Comparison of ENCODE assay signal across 14 cellular contexts in genomic region chr20:64109831-64110391, GRCh38. TPM values are rescaled to one million over a fixed set of nuclear protein-coding genes. Genes with fewer than 3 reads are reported as not detected.
DNase-seq lines count a peak whose midpoint lies in the region; ATAC-seq and TF ChIP-seq lines count a peak whose summit lies in the region.
"Had no signal": no experiment of that assay in that cellular context is flagged by ENCODE, and none has a peak within 500 bp of the region (broad histone marks: within the 10 kb centered on the region; RNA-seq: fewer than 3 reads in every experiment).

No MANE protein-coding gene starts in this region.

- POLR2A ChIA-PET in A673 (lab: Charles Lee; ENCODE audit: low non-redundant PET), result no interaction called here

- no peaks in the 10 kb centered on the region for H3K27me3 ChIP-seq in BE2C
- no peaks in the 10 kb centered on the region for H3K27me3 ChIP-seq in A673 (replicated peaks; ENCODE audit: insufficient read depth, low read depth, low read length, poor library complexity)
- H3K27me3 ChIP-seq: right lobe of liver had no signal

- no TSS peak for BruUV-seq in A673 (replicated peaks; lab: Mats Ljungman, UMichigan)

- H3K4me1 ChIP-seq in BE2C, result peaks cover 59% of the 10 kb centered on the region
- no peaks in the 10 kb centered on the region for H3K4me1 ChIP-seq in A673 (ENCODE audit: insufficient read depth, low read length, poor library complexity, severe bottlenecking)
- H3K4me1 ChIP-seq: right lobe of liver, SJSA1 had no signal

- CTCF ChIA-PET in A673 (lab: Charles Lee), result no interaction called here

- TF ChIP-seq CTCF in BE2C (IDR thresholded peaks at IDR 0.05; ENCODE audit: low read depth, low read length) (no peak), natural killer cell (IDR thresholded peaks at IDR 0.05) (no peak), A673 (conservative IDR thresholded peaks at IDR 0.05; ENCODE audit: low read depth, low read length) (no peak), GM13977 (IDR thresholded peaks at IDR 0.05; ENCODE audit: extremely low read depth, insufficient read depth, missing control alignments) (no peak)

- H3K27me3 Mint-ChIP-seq in natural killer cell (ENCODE audit: low read depth in 2 of 2), result peaks cover 0 to 6% of the 10 kb centered on the region in 2 donors

- no peak overlapping the region for H3K27ac ChIP-seq in A673 (ENCODE audit: low read depth, low read length, poor library complexity, severe bottlenecking)
- H3K27ac ChIP-seq: epithelial cell of prostate, right lobe of liver, SJSA1 had no signal

- H3K4me1 Mint-ChIP-seq in natural killer cell, result peaks cover 0 to 11% of the 10 kb centered on the region in 2 donors

- H3K36me3 Mint-ChIP-seq in natural killer cell, result no peaks in the 10 kb centered on the region
- H3K36me3 Mint-ChIP-seq: CD4-positive, CD25-positive, alpha-beta regulatory T cell; naive thymus-derived CD4-positive, alpha-beta T cell had no signal

- H3K9me3 ChIP-seq in BE2C (no peaks in the 10 kb centered on the region), A673 (ENCODE audit: low read depth, low read length, poor library complexity, severe bottlenecking) (no peaks in the 10 kb centered on the region)
- H3K9me3 ChIP-seq: right lobe of liver, SJSA1 had no signal

- intact Hi-C loops in natural killer cell (cut with micrococcal nuclease), result no loop called here
- intact Hi-C loops in A673 (cut with micrococcal nuclease; ENCODE audit: unreplicated experiment), result no loop called here

- no peak for ATAC-seq in natural killer cell
- ATAC-seq: naive thymus-derived CD4-positive, alpha-beta T cell; stimulated activated naive CD8-positive, alpha-beta T cell treated with anti-CD3 and anti-CD28 coated beads, Interleukin-15, Interleukin-2, amounts not matched to agents 100 U/mL and 50 U/mL, for 24 hours had no signal

- in situ Hi-C loops in GM13977 (cut with MboI; ENCODE audit: low pct_unique_long_range_greater_than_20kb, low sequenced_read_pairs, unreplicated experiment), result no loop called here

- H3K36me3 ChIP-seq in BE2C (no peaks in the 10 kb centered on the region; the same call in 1 of the 2 replicates), A673 (ENCODE audit: insufficient read depth, low read length, poor library complexity, severe bottlenecking) (no peaks in the 10 kb centered on the region)
- H3K36me3 ChIP-seq: right lobe of liver, SJSA1 had no signal

- no peaks in the 10 kb centered on the region for H3K9me3 Mint-ChIP-seq in natural killer cell
- H3K9me3 Mint-ChIP-seq: CD4-positive, CD25-positive, alpha-beta regulatory T cell; naive thymus-derived CD4-positive, alpha-beta T cell had no signal

- no peak overlapping the region for H3K27ac Mint-ChIP-seq in natural killer cell
- H3K27ac Mint-ChIP-seq: CD4-positive, CD25-positive, alpha-beta regulatory T cell; naive thymus-derived CD4-positive, alpha-beta T cell had no signal

- no peak overlapping the region for H3K4me3 Mint-ChIP-seq in natural killer cell
- H3K4me3 Mint-ChIP-seq: CD4-positive, CD25-positive, alpha-beta regulatory T cell; naive thymus-derived CD4-positive, alpha-beta T cell had no signal

- DNase-seq in BE2C (peak; percentile 31), ELF-1 (ENCODE audit: low read depth, low spot score) (peak; percentile 0), natural killer cell (peak; percentile 7), A673 (ENCODE audit: low spot score) (no peak), GM13977 (ENCODE audit: low spot score) (no peak)
- DNase-seq in stimulated activated CD4-positive, alpha-beta T cell treated with anti-CD3 and anti-CD28 coated beads, Interleukin-4, amount 100 ng/mL, for 24 hours, result no peak
- DNase-seq: CD4-positive, CD25-positive, alpha-beta regulatory T cell; EL; stimulated activated CD4-positive, alpha-beta T cell treated with anti-CD3 and anti-CD28 coated beads, Interleukin-4, amount 100 ng/mL, for 4 hours; stimulated activated naive CD8-positive, alpha-beta T cell treated with anti-CD3 and anti-CD28 coated beads, Interleukin-15, Interleukin-2, amounts not matched to agents 100 U/mL and 50 U/mL, for 24 hours had no signal

- H3K4me3 ChIP-seq in BE2C (ENCODE audit: low read depth, low read length) (no peak overlapping the region), A673 (ENCODE audit: low read depth, low read length, poor library complexity, severe bottlenecking) (no peak overlapping the region)
- H3K4me3 ChIP-seq: right lobe of liver, SJSA1 had no signal

RNA-seq across cellular contexts. Expression of gene NPBWR2, which starts 2.5 kb away (rescaled TPM):
- polyA plus RNA-seq in BE2C (2012; ENCODE audit: insufficient read depth, insufficient read length, low read depth), result 0.76 TPM
- total RNA-seq in natural killer cell (not detected), A673 (2021) (not detected in 2 replicates)
- total RNA-seq: CD4-positive, CD25-positive, alpha-beta regulatory T cell; naive thymus-derived CD4-positive, alpha-beta T cell; right lobe of liver; SJSA1 had no signal
- polyA plus RNA-seq: CD4-positive, CD25-positive, alpha-beta regulatory T cell; naive thymus-derived CD4-positive, alpha-beta T cell had no signal

RNA-seq across cellular contexts. Expression of gene LKAAEAR1, which starts 25.7 kb away (rescaled TPM):
- polyA plus RNA-seq in BE2C (2012; ENCODE audit: insufficient read depth, insufficient read length, low read depth), result 1.0 TPM
- total RNA-seq in natural killer cell (not detected), A673 (2021) (0.37 and 0.62 TPM in 2 replicates)
- total RNA-seq: CD4-positive, CD25-positive, alpha-beta regulatory T cell; right lobe of liver had no signal

RNA-seq across cellular contexts. Expression of gene OPRL1, which starts 30.0 kb away (rescaled TPM):
- 2.7 TPM for polyA plus RNA-seq in BE2C (2012; ENCODE audit: insufficient read depth, insufficient read length, low read depth)
- total RNA-seq in natural killer cell (1 to 10 TPM; 1.2 to 2.2 (median 1.4) TPM), A673 (2021) (0.32 and 0.46 TPM in 2 replicates)

RNA-seq across cellular contexts. Expression of gene RGS19, which starts 30.6 kb away (rescaled TPM):
- polyA plus RNA-seq in BE2C (2012; ENCODE audit: insufficient read depth, insufficient read length, low read depth), result 31.1 TPM
- 10 to 100 TPM; 61.9 to 76.4 (median 68.2) TPM for total RNA-seq in natural killer cell
- 14.4 and 16.4 TPM in 2 replicates for total RNA-seq in A673 (2021)

RNA-seq across cellular contexts. Expression of gene TCEA2, which starts 46.9 kb away (rescaled TPM):
- 202 TPM for polyA plus RNA-seq in BE2C (2012; ENCODE audit: insufficient read depth, insufficient read length, low read depth)
- total RNA-seq in natural killer cell (10 to 100 TPM; 25.0 to 28.7 (median 28.5) TPM), A673 (2021) (35.0 and 41.3 TPM in 2 replicates)

Comparison
In these comparisons a context has a peak if more than half of its experiments do, and no peak if none do; other contexts are left out.
1. DNase-seq: peak in BE2C (single experiment), ELF-1 (single experiment) and natural killer cell (single experiment); none in A673 (single experiment), stimulated activated CD4-positive, alpha-beta T cell treated with anti-CD3 and anti-CD28 coated beads, Interleukin-4, amount 100 ng/mL, for 24 hours (single experiment) and GM13977 (single experiment).